In the genomic region with DNA sequence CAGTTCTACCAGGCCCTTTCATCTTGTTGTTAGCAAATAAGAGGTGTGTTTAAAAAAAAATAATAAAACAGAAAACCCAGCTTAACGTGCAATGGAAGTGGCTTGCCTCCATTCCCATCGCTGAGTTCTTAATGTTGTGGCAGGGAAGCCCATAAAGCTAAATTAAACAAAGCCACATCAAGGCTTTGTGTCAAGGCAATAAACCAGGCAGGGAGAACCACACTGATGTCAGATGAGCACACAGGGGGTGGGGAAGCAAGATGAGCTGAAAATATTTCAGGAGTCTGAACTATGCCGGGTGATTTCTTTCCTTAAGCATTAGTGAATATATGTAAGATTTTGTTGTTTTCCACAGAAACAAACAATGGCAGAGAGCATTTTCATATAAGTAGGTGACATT, we compare ENCODE assay signal across 12 cellular contexts.
DNase-seq lines count a peak whose midpoint lies in the region; ATAC-seq and TF ChIP-seq lines count a peak whose summit lies in the region.
"Had no signal": no experiment of that assay in that cellular context is flagged by ENCODE, and none has a peak within 500 bp of the region (broad histone marks: within the 10 kb centered on the region; RNA-seq: fewer than 3 reads in every experiment).

No MANE protein-coding gene starts in this region.

- H3K4me1 ChIP-seq in hepatocyte (ENCODE audit: insufficient read depth), result peaks cover 13% of the 10 kb centered on the region

- H4K20me1 ChIP-seq in hepatocyte (ENCODE audit: insufficient read depth, poor library complexity, severe bottlenecking), result no peaks in the 10 kb centered on the region

- H3K79me2 ChIP-seq in hepatocyte, result peaks cover 84% of the 10 kb centered on the region

- H2AFZ ChIP-seq in hepatocyte, result no peak overlapping the region

- ATAC-seq in HG03439 (IDR thresholded peaks at IDR 0.05; ENCODE audit: unreplicated experiment) (no peak), HG03442 (IDR thresholded peaks at IDR 0.05; ENCODE audit: unreplicated experiment) (no peak), HG02840 (IDR thresholded peaks at IDR 0.05; ENCODE audit: low FRiP score, unreplicated experiment) (no peak)
- ATAC-seq: gastrocnemius medialis had no signal

- WGBS in hepatocyte (ENCODE audit: low lambda C conversion rate, missing lambda C conversion rate), result 19% methylated on average over 3 of the region's 3 CpGs

- H3K4me3 Mint-ChIP-seq in T-helper 2 cell treated with Interferon-gamma antibody and Interleukin-4, amounts not matched to agents 5 μg/mL and 100 μg/mL, for 36 hours, result peak overlapping the region; percentile 27
- H3K4me3 Mint-ChIP-seq in type B pancreatic cell, result peak overlapping the region; percentile 1
- H3K4me3 Mint-ChIP-seq: HFFc6 had no signal

- DNase-seq in T-helper 2 cell treated with Interferon-gamma antibody and Interleukin-4, amounts not matched to agents 5 μg/mL and 100 μg/mL, for 36 hours (ENCODE audit: low spot score), result no peak
- DNase-seq in T-helper 2 cell (no peak), NCI-H748 (lab: John Stamatoyannopoulos, UW; ENCODE audit: unreplicated experiment) (peak; percentile 88), hepatocyte (ENCODE audit: low spot score) (peak; percentile 26), type B pancreatic cell (ENCODE audit: extremely low spot score, unreplicated experiment) (no peak)
- DNase-seq: gastrocnemius medialis, HFFc6, NCI-H1105 treated with DMSO at 0.1 percent for 48 hours had no signal

- peaks cover 54% of the 10 kb centered on the region for H3K4me1 Mint-ChIP-seq in T-helper 2 cell treated with Interferon-gamma antibody and Interleukin-4, amounts not matched to agents 5 μg/mL and 100 μg/mL, for 36 hours (ENCODE audit: low read depth)
- H3K4me1 Mint-ChIP-seq in type B pancreatic cell (ENCODE audit: unreplicated experiment), result peaks cover 53% of the 10 kb centered on the region

- no peaks in the 10 kb centered on the region for H3K9me3 ChIP-seq in hepatocyte (ENCODE audit: low read depth)
- H3K9me3 ChIP-seq: gastrocnemius medialis, vagina had no signal

- peaks cover 3% of the 10 kb centered on the region for H3K36me3 Mint-ChIP-seq in T-helper 2 cell treated with Interferon-gamma antibody and Interleukin-4, amounts not matched to agents 5 μg/mL and 100 μg/mL, for 36 hours (ENCODE audit: low read depth)
- H3K36me3 Mint-ChIP-seq in type B pancreatic cell, result no peaks in the 10 kb centered on the region

- H3K9me3 Mint-ChIP-seq in T-helper 2 cell treated with Interferon-gamma antibody and Interleukin-4, amounts not matched to agents 5 μg/mL and 100 μg/mL, for 36 hours, result no peaks in the 10 kb centered on the region
- no peaks in the 10 kb centered on the region for H3K9me3 Mint-ChIP-seq in type B pancreatic cell
- H3K9me3 Mint-ChIP-seq: HFFc6 had no signal

- H3K4me2 ChIP-seq in hepatocyte, result peak overlapping the region; percentile 10

- no peaks in the 10 kb centered on the region for H3K27me3 Mint-ChIP-seq in T-helper 2 cell treated with Interferon-gamma antibody and Interleukin-4, amounts not matched to agents 5 μg/mL and 100 μg/mL, for 36 hours (ENCODE audit: low read depth)
- H3K27me3 Mint-ChIP-seq in type B pancreatic cell, result no peaks in the 10 kb centered on the region

- TF ChIP-seq CTCF in hepatocyte (IDR thresholded peaks at IDR 0.05; ENCODE audit: poor library complexity) (no peak), type B pancreatic cell (conservative IDR thresholded peaks at IDR 0.05) (no peak)

- H3K36me3 ChIP-seq in hepatocyte (replicated peaks; ENCODE audit: insufficient read depth, low read depth), result no peaks in the 10 kb centered on the region
- H3K36me3 ChIP-seq: gastrocnemius medialis, vagina had no signal

- H3K27ac ChIP-seq in hepatocyte, result peak overlapping the region; percentile 8
- H3K27ac ChIP-seq: gastrocnemius medialis, vagina had no signal

- H3K27me3 ChIP-seq in hepatocyte, result no peaks in the 10 kb centered on the region
- H3K27me3 ChIP-seq: gastrocnemius medialis, vagina had no signal

- H3K4me3 ChIP-seq in hepatocyte, result no peak overlapping the region
- H3K4me3 ChIP-seq: gastrocnemius medialis, vagina had no signal

- no peak overlapping the region for H3K27ac Mint-ChIP-seq in T-helper 2 cell treated with Interferon-gamma antibody and Interleukin-4, amounts not matched to agents 5 μg/mL and 100 μg/mL, for 36 hours
- H3K27ac Mint-ChIP-seq in type B pancreatic cell, result peak overlapping the region; percentile 81
- H3K27ac Mint-ChIP-seq: HFFc6 had no signal

- no peaks in the 10 kb centered on the region for H3K9me2 ChIP-seq in hepatocyte (replicated peaks; ENCODE audit: insufficient read depth)

Comparison
In these comparisons a context has a peak if more than half of its experiments do, and no peak if none do; other contexts are left out.
1. DNase-seq: peak in NCI-H748 (single experiment) and hepatocyte (single experiment); none in T-helper 2 cell treated with Interferon-gamma antibody and Interleukin-4, amounts not matched to agents 5 μg/mL and 100 μg/mL, for 36 hours (single experiment), T-helper 2 cell (0 of 5) and type B pancreatic cell (single experiment).